ENCODE assay signal across 9 cellular contexts in genomic region chr14:89428163-89428523, GRCh38. TPM values are rescaled to one million over a fixed set of nuclear protein-coding genes. Genes with fewer than 3 reads are reported as not detected.
A peak's percentile ranks its signal among the peaks of the same experiment; 100 is the strongest.
DNase-seq lines count a peak whose midpoint lies in the region; TF ChIP-seq lines count a peak whose summit lies in the region.
"Had no signal": no experiment of that assay in that cellular context is flagged by ENCODE, and none has a peak within 500 bp of the region (broad histone marks: within the 10 kb centered on the region; RNA-seq: fewer than 3 reads in every experiment).

No MANE protein-coding gene starts in this region.

- intact Hi-C loops in activated T-helper 2 cell treated with anti-CD3 and anti-CD28 coated beads, Interferon-gamma antibody, Interleukin-2, Interleukin-4, amounts not matched to agents 10 μg/mL and 5 μg/mL and 100 μg/mL, durations not matched to agents 14 hours and 24 hours and 36 hours (cut with micrococcal nuclease): loop anchor here (2.0 kb wide), 1 partner anchor 185 kb away; no protein-coding TSS in a partner anchor
- intact Hi-C loops in stomach (cut with DNase I; ENCODE audit: low total_unique reads): no loop called here
- intact Hi-C loops in posterior cingulate gyrus (cut with DNase I): no loop called here

- peaks cover 8% of the 10 kb centered on the region for H3K36me3 Mint-ChIP-seq in activated T-helper 2 cell treated with anti-CD3 and anti-CD28 coated beads, Interferon-gamma antibody, Interleukin-2, Interleukin-4, amounts not matched to agents 10 μg/mL and 5 μg/mL and 100 μg/mL, durations not matched to agents 14 hours and 24 hours and 36 hours (ENCODE audit: low read depth)
- no peaks in the 10 kb centered on the region for H3K36me3 Mint-ChIP-seq in immature natural killer cell

- no peaks in the 10 kb centered on the region for H3K27me3 Mint-ChIP-seq in activated T-helper 2 cell treated with anti-CD3 and anti-CD28 coated beads, Interferon-gamma antibody, Interleukin-2, Interleukin-4, amounts not matched to agents 10 μg/mL and 5 μg/mL and 100 μg/mL, durations not matched to agents 14 hours and 24 hours and 36 hours (ENCODE audit: low read depth)
- H3K27me3 Mint-ChIP-seq in immature natural killer cell (ENCODE audit: low read depth in 3 of 3): peaks cover 4 to 7% (median 7%) of the 10 kb centered on the region in 3 donors

- no peak for TF ChIP-seq POLR2A in stomach (IDR thresholded peaks at IDR 0.05)

- H3K9me3 ChIP-seq in stomach: no peaks in the 10 kb centered on the region

- 56 to 85% (median 78%) methylated on average over 2 of the region's 2 CpGs for WGBS in stomach, 5 donors

- peak overlapping the region; percentile 58 for H3K27ac Mint-ChIP-seq in activated T-helper 2 cell treated with anti-CD3 and anti-CD28 coated beads, Interferon-gamma antibody, Interleukin-2, Interleukin-4, amounts not matched to agents 10 μg/mL and 5 μg/mL and 100 μg/mL, durations not matched to agents 14 hours and 24 hours and 36 hours
- H3K27ac Mint-ChIP-seq in immature natural killer cell: peak overlapping the region; percentile 82 to 99 (median 89)

- no peak overlapping the region for H3K4me3 Mint-ChIP-seq in activated T-helper 2 cell treated with anti-CD3 and anti-CD28 coated beads, Interferon-gamma antibody, Interleukin-2, Interleukin-4, amounts not matched to agents 10 μg/mL and 5 μg/mL and 100 μg/mL, durations not matched to agents 14 hours and 24 hours and 36 hours (ENCODE audit: low read depth)
- H3K4me3 Mint-ChIP-seq in immature natural killer cell: peak overlapping the region; percentile 28 to 61 (median 56)

- peaks cover 26 to 57% (median 36%) of the 10 kb centered on the region in 4 donors for H3K4me1 ChIP-seq in stomach

- peak overlapping the region in 3 of 5 donors; percentile 69 to 87 (median 78) for H3K27ac ChIP-seq in stomach

- TF ChIP-seq EP300 in stomach (IDR thresholded peaks at IDR 0.05): no peak

- H3K4me1 Mint-ChIP-seq in activated T-helper 2 cell treated with anti-CD3 and anti-CD28 coated beads, Interferon-gamma antibody, Interleukin-2, Interleukin-4, amounts not matched to agents 10 μg/mL and 5 μg/mL and 100 μg/mL, durations not matched to agents 14 hours and 24 hours and 36 hours (ENCODE audit: low read depth): peaks cover 72% of the 10 kb centered on the region
- peaks cover 91 to 93% of the 10 kb centered on the region in 2 donors for H3K4me1 Mint-ChIP-seq in immature natural killer cell

- DNase-seq in NCI-H1694 treated with DMSO at 0.1 percent for 48 hours (lab: John Stamatoyannopoulos, UW): peak; percentile 66
- no peak for DNase-seq in NCI-H1694 (lab: John Stamatoyannopoulos, UW)
- DNase-seq in activated T-helper 2 cell treated with anti-CD3 and anti-CD28 coated beads, Interferon-gamma antibody, Interleukin-2, Interleukin-4, amounts not matched to agents 10 μg/mL and 5 μg/mL and 100 μg/mL, durations not matched to agents 14 hours and 24 hours and 36 hours (ENCODE audit: low spot score): no peak
- no peak for DNase-seq in immature natural killer cell
- DNase-seq in stomach: no peak
- DNase-seq in activated gamma-delta T cell treated with Interleukin-2 at 50 U/mL for 16 hours: no peak
- no peak for DNase-seq in posterior cingulate gyrus
- no peak for DNase-seq in NCI-H187 treated with DMSO at 0.1 percent for 48 hours (lab: John Stamatoyannopoulos, UW)
- DNase-seq: 8988T had no signal

- H3K27me3 ChIP-seq in stomach: no peaks in the 10 kb centered on the region

- no peak overlapping the region for H3K4me3 ChIP-seq in stomach

- no peaks in the 10 kb centered on the region for H3K36me3 ChIP-seq in stomach

- TF ChIP-seq CTCF in stomach (IDR thresholded peaks at IDR 0.05): no peak

- H3K9me3 Mint-ChIP-seq in activated T-helper 2 cell treated with anti-CD3 and anti-CD28 coated beads, Interferon-gamma antibody, Interleukin-2, Interleukin-4, amounts not matched to agents 10 μg/mL and 5 μg/mL and 100 μg/mL, durations not matched to agents 14 hours and 24 hours and 36 hours: no peaks in the 10 kb centered on the region
- no peaks in the 10 kb centered on the region for H3K9me3 Mint-ChIP-seq in immature natural killer cell

RNA-seq across cellular contexts. Expression of gene FOXN3, which starts 11.1 kb away (rescaled TPM):
- 131 and 135 TPM in 2 replicates for total RNA-seq in activated T-helper 2 cell treated with anti-CD3 and anti-CD28 coated beads, Interferon-gamma antibody, Interleukin-2, Interleukin-4, amounts not matched to agents 10 μg/mL and 5 μg/mL and 100 μg/mL, durations not matched to agents 14 hours and 24 hours and 36 hours
- 100 to 1,000 TPM in 2 of 3 donors, 10 to 100 TPM in 1; 88.6 to 150 (median 102) TPM for polyA plus RNA-seq in immature natural killer cell
- total RNA-seq in stomach: 100 to 1,000 TPM in 3 of 5 donors, 10 to 100 TPM in 2; 37.4 to 126 (median 100) TPM
- 10 to 100 TPM; 12.5 to 38.5 (median 23.0) TPM for polyA plus RNA-seq in stomach
